27 cellular contexts compared by ENCODE assay signal in genomic region chr1:16436946-16437474, GRCh38. TPM values are rescaled to one million over a fixed set of nuclear protein-coding genes. Genes with fewer than 3 reads are reported as not detected.
"Had no signal": no experiment of that assay in that cellular context is flagged by ENCODE, and none has a peak within 500 bp of the region (broad histone marks: within the 10 kb centered on the region; RNA-seq: fewer than 3 reads in every experiment).

TSS of gene SPATA21 (minus strand) at chr1:16437424. CDS start at chr1:16431371, 6,053 bp downstream.

- H3K4me1 ChIP-seq: SJCRH30 had no signal

- ATAC-seq: activated T-cell treated with anti-CD3 and anti-CD28 coated beads, Interleukin-2, amount 50 U/mL, for 72 hours had no signal

- H3K27ac ChIP-seq: breast epithelium, Peyer's patch, RWPE1, SJCRH30 had no signal

- H3K27ac Mint-ChIP-seq: activated B cell treated with CpG ODN at 0.5 μM for 24 hours; activated naive CD4-positive, alpha-beta T cell treated with anti-CD3 and anti-CD28 coated beads, Interleukin-2, amount 10 ng/mL, durations not matched to agents 7 days and 5 days; activated naive CD8-positive, alpha-beta T cell treated with anti-CD3 and anti-CD28 coated beads, Interleukin-2, amount 10 ng/mL, durations not matched to agents 7 days and 5 days; activated T-cell treated with anti-CD3 and anti-CD28 coated beads, Interleukin-2, amount 50 U/mL, for 72 hours; activated T-helper 2 cell treated with anti-CD3 and anti-CD28 coated beads, Interferon-gamma antibody, Interleukin-2, Interleukin-4, amounts not matched to agents 10 μg/mL and 5 μg/mL and 100 μg/mL, durations not matched to agents 14 hours and 24 hours and 36 hours had no signal

- H3K4me2 ChIP-seq: SK-N-SH had no signal

- H3K36me3 ChIP-seq: breast epithelium, Peyer's patch, SJCRH30 had no signal

- H3K27me3 Mint-ChIP-seq: activated B cell treated with CpG ODN at 0.5 μM for 24 hours had no signal

- H3K4me3 ChIP-seq: breast epithelium, Peyer's patch, SJCRH30 had no signal

- H3K36me3 Mint-ChIP-seq: activated naive CD8-positive, alpha-beta T cell treated with anti-CD3 and anti-CD28 coated beads, Interleukin-2, amount 10 ng/mL, durations not matched to agents 7 days and 5 days had no signal

- H3K9me3 ChIP-seq: breast epithelium, Peyer's patch, SJCRH30, SK-N-SH had no signal

- H3K27me3 ChIP-seq: breast epithelium, Peyer's patch, SJCRH30 had no signal

- H3K4me3 Mint-ChIP-seq: activated B cell treated with CpG ODN at 0.5 μM for 24 hours; activated naive CD4-positive, alpha-beta T cell treated with anti-CD3 and anti-CD28 coated beads, Interleukin-2, amount 10 ng/mL, durations not matched to agents 7 days and 5 days; activated naive CD8-positive, alpha-beta T cell treated with anti-CD3 and anti-CD28 coated beads, Interleukin-2, amount 10 ng/mL, durations not matched to agents 7 days and 5 days; activated T-cell treated with anti-CD3 and anti-CD28 coated beads, Interleukin-2, amount 50 U/mL, for 72 hours had no signal

- H3K9ac ChIP-seq: SK-N-SH had no signal

- DNase-seq: activated B cell treated with CpG ODN at 0.5 μM for 24 hours; activated CD4-positive, alpha-beta T cell treated with anti-CD3 and anti-CD28 coated beads for 1 hour; activated CD8-positive, alpha-beta memory T cell treated with anti-CD3 and anti-CD28 coated beads, Interleukin-2, amount 50 U/mL, for 4 hours; activated gamma-delta T cell treated with Interleukin-2 at 50 U/mL for 16 hours; activated naive CD4-positive, alpha-beta T cell treated with anti-CD3 and anti-CD28 coated beads, Interleukin-2, amount 10 ng/mL, durations not matched to agents 7 days and 5 days; activated naive CD8-positive, alpha-beta T cell treated with anti-CD3 and anti-CD28 coated beads, Interleukin-2, amount 10 ng/mL, durations not matched to agents 7 days and 5 days; activated T-cell treated with anti-CD3 and anti-CD28 coated beads, Interleukin-2, amount 50 U/mL, for 72 hours; aorta; central memory CD4-positive, alpha-beta T cell; Karpas-422; MM.1S; NCI-H1105; NCI-H1436; NCI-H1694 treated with DMSO at 0.1 percent for 48 hours; NCI-H2029 treated with DMSO at 0.1 percent for 48 hours; NCI-H345; NCI-H510A; NCI-H69; Peyer's patch; Right ventricle myocardium superior; SJCRH30; SK-N-SH; T-helper 9 cell had no signal

- H3K9me3 Mint-ChIP-seq: activated B cell treated with CpG ODN at 0.5 μM for 24 hours; activated naive CD4-positive, alpha-beta T cell treated with anti-CD3 and anti-CD28 coated beads, Interleukin-2, amount 10 ng/mL, durations not matched to agents 7 days and 5 days; activated naive CD8-positive, alpha-beta T cell treated with anti-CD3 and anti-CD28 coated beads, Interleukin-2, amount 10 ng/mL, durations not matched to agents 7 days and 5 days; activated T-cell treated with anti-CD3 and anti-CD28 coated beads, Interleukin-2, amount 50 U/mL, for 72 hours; activated T-helper 2 cell treated with anti-CD3 and anti-CD28 coated beads, Interferon-gamma antibody, Interleukin-2, Interleukin-4, amounts not matched to agents 10 μg/mL and 5 μg/mL and 100 μg/mL, durations not matched to agents 14 hours and 24 hours and 36 hours had no signal

RNA-seq across cellular contexts. Expression of gene SPATA21, which starts in this region (rescaled TPM):
- total RNA-seq: activated B cell treated with CpG ODN at 0.5 μM for 24 hours; activated naive CD8-positive, alpha-beta T cell treated with anti-CD3 and anti-CD28 coated beads, Interleukin-2, amount 10 ng/mL, durations not matched to agents 7 days and 5 days; activated T-cell treated with anti-CD3 and anti-CD28 coated beads, Interleukin-2, amount 50 U/mL, for 72 hours; activated T-helper 2 cell treated with anti-CD3 and anti-CD28 coated beads, Interferon-gamma antibody, Interleukin-2, Interleukin-4, amounts not matched to agents 10 μg/mL and 5 μg/mL and 100 μg/mL, durations not matched to agents 14 hours and 24 hours and 36 hours; aorta; breast epithelium; Peyer's patch; Right ventricle myocardium superior; SJCRH30; T-helper 1 cell treated with Interleukin-12 subunit alpha and Interleukin-12 subunit beta and Interleukin-4 antibody, amounts not matched to agents 30 ng/mL and 1 ng/mL, for 36 hours had no signal
